In genomic region chr7:122298131-122298530, GRCh38 we compare ENCODE assay signal across 36 cellular contexts. TPM values are rescaled to one million over a fixed set of nuclear protein-coding genes. Genes with fewer than 3 reads are reported as not detected.
"Had no signal": no experiment of that assay in that cellular context is flagged by ENCODE, and none has a peak within 500 bp of the region (broad histone marks: within the 10 kb centered on the region; RNA-seq: fewer than 3 reads in every experiment).

No MANE protein-coding gene starts in this region.

- H3K9me3 Mint-ChIP-seq: activated B cell treated with CpG ODN at 0.5 μM for 24 hours; activated CD4-positive, alpha-beta memory T cell treated with anti-CD3 and anti-CD28 coated beads for 36 hours had no signal

- H3K27ac ChIP-seq: brain microvascular endothelial cell, Peyer's patch, SJSA1, VCaP had no signal

- H3K36me3 ChIP-seq: brain microvascular endothelial cell, MG63, Peyer's patch, SJSA1 had no signal

- H3K9me3 ChIP-seq: MG63, Peyer's patch, SJSA1 had no signal

- H3K4me1 Mint-ChIP-seq: activated B cell treated with CpG ODN at 0.5 μM for 24 hours; activated naive CD8-positive, alpha-beta T cell treated with anti-CD3 and anti-CD28 coated beads for 36 hours had no signal

- DNase-seq: activated B cell treated with CpG ODN at 0.5 μM for 24 hours; activated CD4-positive, alpha-beta memory T cell treated with anti-CD3 and anti-CD28 coated beads for 36 hours; activated CD4-positive, alpha-beta T cell treated with anti-CD3 and anti-CD28 coated beads for 4 hours; activated CD4-positive, alpha-beta T cell treated with anti-CD3 and anti-CD28 coated beads, Interleukin-2, amount 50 U/mL, for 1 hour; activated CD4-positive, CD25-positive, alpha-beta regulatory T cell treated with anti-CD3 and anti-CD28 coated beads, Interleukin-2, amount 50 U/mL, for 72 hours; activated CD8-positive, alpha-beta memory T cell treated with anti-CD3 and anti-CD28 coated beads, Interleukin-2, amount 50 U/mL, for 4 hours; activated effector memory CD4-positive, alpha-beta T cell treated with Interleukin-2 at 50 U/mL for 16 hours; activated naive CD4-positive, alpha-beta T cell treated with anti-CD3 and anti-CD28 coated beads, Interleukin-2, amount 50 U/mL, for 16 hours; activated naive CD8-positive, alpha-beta T cell treated with anti-CD3 and anti-CD28 coated beads for 36 hours; activated T-cell treated with anti-CD3 and anti-CD28 coated beads for 4 hours; activated T-cell treated with anti-CD3 and anti-CD28 coated beads, Interleukin-2, amount 50 U/mL, for 48 hours; amniotic stem cell; aorta; brain microvascular endothelial cell; central memory CD4-positive, alpha-beta T cell; Kasumi-1; KBM-7; MG63; MV-4-11; NCI-H1092; NCI-H187 treated with DMSO at 0.1 percent for 48 hours; NCI-H2081; NCI-H345; NCI-H524 treated with DMSO at 0.1 percent for 48 hours; NCI-H774; PC-3; Peyer's patch; RPMI8226; SHP77 treated with DMSO at 0.1 percent for 48 hours; SW 1271; T-helper 1 cell; T-helper 2 cell; T-helper 9 cell had no signal

- H3K27ac Mint-ChIP-seq: activated B cell treated with CpG ODN at 0.5 μM for 24 hours; activated CD4-positive, alpha-beta memory T cell treated with anti-CD3 and anti-CD28 coated beads for 36 hours; activated naive CD8-positive, alpha-beta T cell treated with anti-CD3 and anti-CD28 coated beads for 36 hours had no signal

- H3K4me3 Mint-ChIP-seq: activated B cell treated with CpG ODN at 0.5 μM for 24 hours; activated CD4-positive, alpha-beta memory T cell treated with anti-CD3 and anti-CD28 coated beads for 36 hours; activated naive CD8-positive, alpha-beta T cell treated with anti-CD3 and anti-CD28 coated beads for 36 hours had no signal

- H3K4me3 ChIP-seq: MG63, Peyer's patch, SJSA1 had no signal

- H3K4me1 ChIP-seq: SJSA1 had no signal

- H3K36me3 Mint-ChIP-seq: activated CD4-positive, alpha-beta memory T cell treated with anti-CD3 and anti-CD28 coated beads for 36 hours had no signal

RNA-seq across cellular contexts. Expression of gene FEZF1, which starts 6.4 kb away (rescaled TPM):
- total RNA-seq: activated B cell treated with CpG ODN at 0.5 μM for 24 hours; activated CD4-positive, alpha-beta memory T cell treated with anti-CD3 and anti-CD28 coated beads for 36 hours; activated naive CD8-positive, alpha-beta T cell treated with anti-CD3 and anti-CD28 coated beads for 36 hours; aorta; cerebellum; PC-3; Peyer's patch; SJSA1 had no signal
- polyA plus RNA-seq: aorta had no signal
